ENCODE assay signal across 7 cellular contexts in the genomic region with DNA sequence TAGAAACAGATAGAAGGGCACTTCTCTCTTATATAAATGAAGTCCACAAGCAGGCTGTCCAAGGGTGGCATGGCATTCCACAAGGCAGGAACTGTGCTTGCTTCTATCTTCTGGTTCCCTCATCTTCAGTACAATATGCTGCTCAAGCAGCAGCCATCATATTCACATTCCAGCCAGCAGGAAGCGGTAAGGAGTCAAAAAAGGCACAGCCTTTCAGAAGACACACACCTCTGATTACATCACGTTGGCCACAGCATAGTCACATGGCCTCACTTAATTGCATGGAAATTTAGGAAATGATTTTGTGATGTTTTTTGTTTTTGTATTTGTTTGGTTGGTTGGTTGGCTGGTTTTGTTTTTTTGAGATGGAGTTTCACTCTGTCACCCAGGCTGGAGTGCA. TPM values are rescaled to one million over a fixed set of nuclear protein-coding genes. Genes with fewer than 3 reads are reported as not detected.
DNase-seq lines count a peak whose midpoint lies in the region; ATAC-seq, FAIRE-seq and TF ChIP-seq lines count a peak whose summit lies in the region.
"Had no signal": no experiment of that assay in that cellular context is flagged by ENCODE, and none has a peak within 500 bp of the region (broad histone marks: within the 10 kb centered on the region; RNA-seq: fewer than 3 reads in every experiment).

No MANE protein-coding gene starts in this region.

- TF ChIP-seq CTCF in HepG2 (CRISPR knock-in tag; IDR thresholded peaks at IDR 0.05): peak; percentile 63

- no peak for TF ChIP-seq POLR2A in HepG2 (IDR thresholded peaks at IDR 0.05; ENCODE audit: insufficient read depth in 1 of 2, low read depth in 2 of 2, low read length in 2 of 2)

- H3K27ac ChIP-seq in GM23248 (no peak overlapping the region), HepG2 (ENCODE audit: extremely low read length, insufficient read depth, low read length) (no peak overlapping the region)
- no peak overlapping the region for H3K27ac ChIP-seq in naive thymus-derived CD4-positive, alpha-beta T cell (ENCODE audit: low read depth, low read length)

- no peak for TF ChIP-seq EP300 in HepG2 (IDR thresholded peaks at IDR 0.05; ENCODE audit: low read depth in 2 of 2, low read length in 2 of 2)
- no peak for TF ChIP-seq EP300 in HepG2 (CRISPR knock-in tag; IDR thresholded peaks at IDR 0.05; ENCODE audit: borderline replicate concordance)

- TF ChIP-seq RAD21 in HepG2 (CRISPR knock-in tag; IDR thresholded peaks at IDR 0.05): no peak

- in situ Hi-C loops in GM23248 (cut with MboI): no loop called here
- in situ Hi-C loops in HepG2 (cut with HindIII; ENCODE audit: extremely low pct_ligation_motif_present, low pct_unique_long_range_greater_than_20kb): no loop called here

- H3K4me2 ChIP-seq in GM23248 (ENCODE audit: unreplicated experiment): no peak overlapping the region
- no peak overlapping the region for H3K4me2 ChIP-seq in HepG2 (ENCODE audit: low read depth, low read length)

- CTCF ChIA-PET in HepG2 (lab: Yijun Ruan, JAX; ENCODE audit: low intra/inter-chr PET ratio, low total read pairs): interaction anchor here (1.5 kb wide), 1 partner anchor 9 kb away, joined by 7 read pairs; no protein-coding TSS in a partner anchor
- CTCF ChIA-PET in naive thymus-derived CD4-positive, alpha-beta T cell (lab: Charles Lee): no interaction called here

- intact Hi-C loops in HepG2 (cut with micrococcal nuclease; ENCODE audit: unreplicated experiment): no loop called here
- intact Hi-C loops in naive thymus-derived CD4-positive, alpha-beta T cell (cut with micrococcal nuclease): no loop called here

- no TSS peak for BruUV-seq in HepG2 (replicated peaks; lab: Mats Ljungman, UMichigan)

- H3K9ac ChIP-seq in GM23248 (no peak overlapping the region), HepG2 (ENCODE audit: insufficient read depth, low read depth, low read length) (no peak overlapping the region)

- no peak overlapping the region for H3K4me3 Mint-ChIP-seq in naive thymus-derived CD4-positive, alpha-beta T cell

- ATAC-seq in HepG2 (peak; percentile 86), HG03520 (IDR thresholded peaks at IDR 0.05; ENCODE audit: unreplicated experiment) (no peak)
- ATAC-seq in naive thymus-derived CD4-positive, alpha-beta T cell: no peak

- no peaks in the 10 kb centered on the region for H3K36me3 ChIP-seq in GM23248 (ENCODE audit: low read depth)
- no peaks in the 10 kb centered on the region for H3K36me3 ChIP-seq in HepG2 (replicated peaks in 1 of 2; ENCODE audit: control insufficient read depth in 1 of 2, insufficient read depth in 2 of 2, low read length in 2 of 2)
- no peaks in the 10 kb centered on the region for H3K36me3 ChIP-seq in naive thymus-derived CD4-positive, alpha-beta T cell (ENCODE audit: control insufficient read depth in 2 of 3, insufficient read depth in 3 of 3, low read length in 3 of 3)

- peaks cover 0 to 3% (median 0%) of the 10 kb centered on the region in 5 donors for H3K36me3 Mint-ChIP-seq in naive thymus-derived CD4-positive, alpha-beta T cell

- no peaks in the 10 kb centered on the region for H3K9me3 Mint-ChIP-seq in naive thymus-derived CD4-positive, alpha-beta T cell

- DNase-seq in GM23248 (peak; percentile 60), RPMI7951 (ENCODE audit: low read depth) (peak; percentile 64), HepG2 (ENCODE audit: low spot score) (peak; percentile 81), OCI-M2 (lab: John Stamatoyannopoulos, UW; ENCODE audit: unreplicated experiment) (no peak)
- DNase-seq in naive thymus-derived CD4-positive, alpha-beta T cell: no peak
- DNase-seq: occipital lobe had no signal

- H3K9me3 ChIP-seq in GM23248 (ENCODE audit: low read depth) (no peaks in the 10 kb centered on the region), HepG2 (ENCODE audit: low read length) (no peaks in the 10 kb centered on the region)
- H3K9me3 ChIP-seq in naive thymus-derived CD4-positive, alpha-beta T cell (ENCODE audit: control insufficient read depth in 2 of 3, low read length in 3 of 3): no peaks in the 10 kb centered on the region

- WGBS in GM23248 (ENCODE audit: low coverage in 1 of 2, low lambda C conversion rate in 2 of 2, missing lambda C conversion rate in 2 of 2), 2 experiments: 37 to 47% methylated on average over 2 of the region's 2 CpGs
- 13% methylated on average over 2 of the region's 2 CpGs for WGBS in HepG2 (ENCODE audit: low lambda C conversion rate)

- H3F3A ChIP-seq in GM23248 (ENCODE audit: insufficient read depth): peaks cover 7% of the 10 kb centered on the region; the same call in 1 of the 2 replicates

- POLR2A ChIA-PET in HepG2 (lab: Yijun Ruan, JAX): interaction anchor here (1.2 kb wide), 1 partner anchor 53 kb away, joined by 3 read pairs; a partner anchor contains a TSS
- POLR2A ChIA-PET in naive thymus-derived CD4-positive, alpha-beta T cell (lab: Charles Lee): no interaction called here

- H3K9me2 ChIP-seq in GM23248 (ENCODE audit: insufficient read depth): no peaks in the 10 kb centered on the region

- H2AFZ ChIP-seq in GM23248: no peak overlapping the region
- H2AFZ ChIP-seq in HepG2 (ENCODE audit: low read length): no peak overlapping the region

- H3K79me2 ChIP-seq in GM23248 (ENCODE audit: insufficient read depth): no peaks in the 10 kb centered on the region
- no peaks in the 10 kb centered on the region for H3K79me2 ChIP-seq in HepG2 (ENCODE audit: insufficient read depth, low read length)

- peaks cover 0 to 5% (median 0%) of the 10 kb centered on the region in 7 donors for H3K4me1 Mint-ChIP-seq in naive thymus-derived CD4-positive, alpha-beta T cell

- no peak overlapping the region for H3K27ac Mint-ChIP-seq in naive thymus-derived CD4-positive, alpha-beta T cell

- 0 out of 2 replicates have a peak, but pooled peaks cover under 1% of the 10 kb centered on the region for H3K27me3 ChIP-seq in GM23248 (replicated peaks; ENCODE audit: insufficient read depth)
- H3K27me3 ChIP-seq in HepG2 (ENCODE audit: control insufficient read depth in 1 of 2, insufficient read depth in 2 of 2, low read length in 2 of 2): peaks cover 7 to 18% of the 10 kb centered on the region in 2 experiments; a peak in 3 of 5 replicates
- peaks cover 0 to 4% of the 10 kb centered on the region in 2 donors for H3K27me3 ChIP-seq in naive thymus-derived CD4-positive, alpha-beta T cell (ENCODE audit: control insufficient read depth in 2 of 2, insufficient read depth in 2 of 2, low read length in 2 of 2)

- no peaks in the 10 kb centered on the region for H4K20me1 ChIP-seq in GM23248 (ENCODE audit: insufficient read depth)
- H4K20me1 ChIP-seq in HepG2 (ENCODE audit: insufficient read depth, low read length): no peaks in the 10 kb centered on the region

- FAIRE-seq in HepG2 (lab: Jason Lieb, UNC): peak; percentile 74

- peaks cover 15% of the 10 kb centered on the region for H3K4me1 ChIP-seq in GM23248 (ENCODE audit: insufficient read depth)
- H3K4me1 ChIP-seq in HepG2 (ENCODE audit: insufficient read depth, low read length): no peaks in the 10 kb centered on the region
- no peaks in the 10 kb centered on the region for H3K4me1 ChIP-seq in naive thymus-derived CD4-positive, alpha-beta T cell (ENCODE audit: control insufficient read depth in 2 of 2, insufficient read depth in 2 of 2, low read length in 2 of 2)

- H3K4me3 ChIP-seq in GM23248: no peak overlapping the region
- H3K4me3 ChIP-seq in HepG2 (replicated peaks in 1 of 3; ENCODE audit: insufficient read depth in 1 of 3, low read depth in 2 of 3, low read length in 3 of 3): no peak overlapping the region
- H3K4me3 ChIP-seq in naive thymus-derived CD4-positive, alpha-beta T cell (ENCODE audit: low read length): no peak overlapping the region

- peaks cover 10 to 24% (median 18%) of the 10 kb centered on the region in 5 donors for H3K27me3 Mint-ChIP-seq in naive thymus-derived CD4-positive, alpha-beta T cell

RNA-seq across cellular contexts. Expression of gene REM1, which starts 19.0 kb away (rescaled TPM):
- total RNA-seq in GM23248 (2014; rRNA removed; shearing (Covaris generic)): not detected in 2 replicates
- polyA plus RNA-seq in GM23248 (2016; fragmentation: Nextera tagmentation; extraction: Ambion mirVana): not detected in 2 replicates
- 0.24 and 0.39 TPM in 2 replicates for total RNA-seq in RPMI7951 (2014; rRNA removed; shearing (Covaris generic))
- total RNA-seq in HepG2 (2016; rRNA removed; fragmentation: Illumina TruSeq; extraction: Trizol): not detected in 2 replicates
- not detected in 2 replicates for total RNA-seq in HepG2 (2016; cell fraction: cytosol; rRNA removed; fragmentation: Illumina TruSeq; extraction: Trizol; ENCODE audit: low read depth)
- not detected in 2 replicates for total RNA-seq in HepG2 (2016; cell fraction: insoluble cytoplasmic fraction; rRNA removed; fragmentation: Illumina TruSeq; extraction: Trizol)
- total RNA-seq in HepG2 (2016; cell fraction: membrane; rRNA removed; fragmentation: Illumina TruSeq; extraction: Trizol): not detected in 2 replicates
- not detected in 2 replicates for total RNA-seq in HepG2 (2016; cell fraction: nucleus; rRNA removed; fragmentation: Illumina TruSeq; extraction: Trizol)
- polyA plus RNA-seq in HepG2 (2011; rRNA removed): not detected in 2 replicates
- polyA plus RNA-seq in HepG2 (2011; cell fraction: cytosol; rRNA removed): not detected in 2 replicates
- not detected in 2 replicates for polyA plus RNA-seq in HepG2 (2011; cell fraction: nucleus; rRNA removed)
- polyA plus RNA-seq in HepG2 (2012): not detected in 2 replicates
- not detected in 2 replicates for polyA plus RNA-seq in HepG2 (2016; cell fraction: cytosol; fragmentation: Illumina TruSeq; extraction: Trizol; ENCODE audit: low read depth)
- not detected in 2 replicates for polyA plus RNA-seq in HepG2 (2016; cell fraction: insoluble cytoplasmic fraction; fragmentation: Illumina TruSeq; extraction: Trizol; ENCODE audit: low read depth)
- polyA plus RNA-seq in HepG2 (2016; cell fraction: membrane; fragmentation: Illumina TruSeq; extraction: Trizol; ENCODE audit: low read depth): not detected in 2 replicates
- not detected in 2 replicates for polyA plus RNA-seq in HepG2 (2016; cell fraction: nucleus; fragmentation: Illumina TruSeq; extraction: Trizol; ENCODE audit: insufficient read depth, low read depth)
- polyA minus RNA-seq in HepG2 (2011; rRNA and poly(A)+ RNA removed; ENCODE audit: low replicate concordance): not detected in 2 replicates
- polyA minus RNA-seq in HepG2 (2011; cell fraction: cytosol; rRNA and poly(A)+ RNA removed): not detected in 2 replicates
- polyA minus RNA-seq in HepG2 (2011; cell fraction: nucleus; rRNA and poly(A)+ RNA removed): not detected in 2 replicates
- not detected for total RNA-seq in naive thymus-derived CD4-positive, alpha-beta T cell
- not detected for polyA plus RNA-seq in naive thymus-derived CD4-positive, alpha-beta T cell
- total RNA-seq: occipital lobe had no signal

RNA-seq across cellular contexts. Expression of gene DEFB124, which starts 19.2 kb away (rescaled TPM):
- not detected in 2 replicates for total RNA-seq in GM23248 (2014; rRNA removed; shearing (Covaris generic))
- not detected in 2 replicates for polyA plus RNA-seq in GM23248 (2016; fragmentation: Nextera tagmentation; extraction: Ambion mirVana)
- total RNA-seq in RPMI7951 (2014; rRNA removed; shearing (Covaris generic)): not detected in 2 replicates
- total RNA-seq in HepG2 (2016; rRNA removed; fragmentation: Illumina TruSeq; extraction: Trizol): not detected in 2 replicates
- not detected in 2 replicates for total RNA-seq in HepG2 (2016; cell fraction: cytosol; rRNA removed; fragmentation: Illumina TruSeq; extraction: Trizol; ENCODE audit: low read depth)
- not detected in 2 replicates for total RNA-seq in HepG2 (2016; cell fraction: insoluble cytoplasmic fraction; rRNA removed; fragmentation: Illumina TruSeq; extraction: Trizol)
- total RNA-seq in HepG2 (2016; cell fraction: membrane; rRNA removed; fragmentation: Illumina TruSeq; extraction: Trizol): not detected in 2 replicates
- total RNA-seq in HepG2 (2016; cell fraction: nucleus; rRNA removed; fragmentation: Illumina TruSeq; extraction: Trizol): not detected in 2 replicates
- polyA plus RNA-seq in HepG2 (2011; rRNA removed): not detected in 2 replicates
- not detected in 2 replicates for polyA plus RNA-seq in HepG2 (2011; cell fraction: cytosol; rRNA removed)
- not detected in 2 replicates for polyA plus RNA-seq in HepG2 (2011; cell fraction: nucleus; rRNA removed)
- polyA plus RNA-seq in HepG2 (2012): not detected in 2 replicates
- not detected in 2 replicates for polyA plus RNA-seq in HepG2 (2016; cell fraction: cytosol; fragmentation: Illumina TruSeq; extraction: Trizol; ENCODE audit: low read depth)
- polyA plus RNA-seq in HepG2 (2016; cell fraction: insoluble cytoplasmic fraction; fragmentation: Illumina TruSeq; extraction: Trizol; ENCODE audit: low read depth): not detected in 2 replicates
- not detected in 2 replicates for polyA plus RNA-seq in HepG2 (2016; cell fraction: membrane; fragmentation: Illumina TruSeq; extraction: Trizol; ENCODE audit: low read depth)
- not detected in 2 replicates for polyA plus RNA-seq in HepG2 (2016; cell fraction: nucleus; fragmentation: Illumina TruSeq; extraction: Trizol; ENCODE audit: insufficient read depth, low read depth)
- not detected in 2 replicates for polyA minus RNA-seq in HepG2 (2011; rRNA and poly(A)+ RNA removed; ENCODE audit: low replicate concordance)
- polyA minus RNA-seq in HepG2 (2011; cell fraction: cytosol; rRNA and poly(A)+ RNA removed): not detected in 2 replicates
- not detected in 2 replicates for polyA minus RNA-seq in HepG2 (2011; cell fraction: nucleus; rRNA and poly(A)+ RNA removed)
- not detected for total RNA-seq in naive thymus-derived CD4-positive, alpha-beta T cell
- polyA plus RNA-seq in naive thymus-derived CD4-positive, alpha-beta T cell: not detected
- total RNA-seq: occipital lobe had no signal

RNA-seq across cellular contexts. Expression of gene HM13, which starts 20.1 kb away (rescaled TPM):
- total RNA-seq in GM23248 (2014; rRNA removed; shearing (Covaris generic)): 110 and 117 TPM in 2 replicates
- polyA plus RNA-seq in GM23248 (2016; fragmentation: Nextera tagmentation; extraction: Ambion mirVana) (424 and 434 TPM in 2 replicates), HepG2 (2011; rRNA removed) (243 and 287 TPM in 2 replicates)
- total RNA-seq in RPMI7951 (2014; rRNA removed; shearing (Covaris generic)): 176 and 179 TPM in 2 replicates
- total RNA-seq in HepG2 (2016; rRNA removed; fragmentation: Illumina TruSeq; extraction: Trizol): 68.4 and 118 TPM in 2 replicates
- total RNA-seq in HepG2 (2016; cell fraction: cytosol; rRNA removed; fragmentation: Illumina TruSeq; extraction: Trizol; ENCODE audit: low read depth): 46.8 and 55.9 TPM in 2 replicates
- 71.4 and 118 TPM in 2 replicates for total RNA-seq in HepG2 (2016; cell fraction: insoluble cytoplasmic fraction; rRNA removed; fragmentation: Illumina TruSeq; extraction: Trizol)
- total RNA-seq in HepG2 (2016; cell fraction: membrane; rRNA removed; fragmentation: Illumina TruSeq; extraction: Trizol): 73.9 and 80.7 TPM in 2 replicates
- 165 and 184 TPM in 2 replicates for total RNA-seq in HepG2 (2016; cell fraction: nucleus; rRNA removed; fragmentation: Illumina TruSeq; extraction: Trizol)
- 198 and 200 TPM in 2 replicates for polyA plus RNA-seq in HepG2 (2011; cell fraction: cytosol; rRNA removed)
- polyA plus RNA-seq in HepG2 (2011; cell fraction: nucleus; rRNA removed): 203 and 206 TPM in 2 replicates
- polyA plus RNA-seq in HepG2 (2012): 156 and 233 TPM in 2 replicates
- polyA plus RNA-seq in HepG2 (2016; cell fraction: cytosol; fragmentation: Illumina TruSeq; extraction: Trizol; ENCODE audit: low read depth): 90.6 and 110 TPM in 2 replicates
- polyA plus RNA-seq in HepG2 (2016; cell fraction: insoluble cytoplasmic fraction; fragmentation: Illumina TruSeq; extraction: Trizol; ENCODE audit: low read depth): 129 and 148 TPM in 2 replicates
- polyA plus RNA-seq in HepG2 (2016; cell fraction: membrane; fragmentation: Illumina TruSeq; extraction: Trizol; ENCODE audit: low read depth): 108 and 120 TPM in 2 replicates
- polyA plus RNA-seq in HepG2 (2016; cell fraction: nucleus; fragmentation: Illumina TruSeq; extraction: Trizol; ENCODE audit: insufficient read depth, low read depth): 374 and 382 TPM in 2 replicates
- 365 and 413 TPM in 2 replicates for polyA minus RNA-seq in HepG2 (2011; rRNA and poly(A)+ RNA removed; ENCODE audit: low replicate concordance)
- 123 and 142 TPM in 2 replicates for polyA minus RNA-seq in HepG2 (2011; cell fraction: cytosol; rRNA and poly(A)+ RNA removed)
- polyA minus RNA-seq in HepG2 (2011; cell fraction: nucleus; rRNA and poly(A)+ RNA removed): 195 and 210 TPM in 2 replicates
- 100 to 1,000 TPM; 102 to 197 (median 133) TPM for total RNA-seq in naive thymus-derived CD4-positive, alpha-beta T cell
- 100 to 1,000 TPM; 109 to 140 TPM for polyA plus RNA-seq in naive thymus-derived CD4-positive, alpha-beta T cell

RNA-seq across cellular contexts. Expression of gene DEFB123, which starts 53.7 kb away (rescaled TPM):
- not detected in 2 replicates for total RNA-seq in GM23248 (2014; rRNA removed; shearing (Covaris generic))
- polyA plus RNA-seq in GM23248 (2016; fragmentation: Nextera tagmentation; extraction: Ambion mirVana) (not detected in 2 replicates), HepG2 (2011; rRNA removed) (not detected in 2 replicates)
- not detected in 2 replicates for total RNA-seq in RPMI7951 (2014; rRNA removed; shearing (Covaris generic))
- not detected in 2 replicates for total RNA-seq in HepG2 (2016; rRNA removed; fragmentation: Illumina TruSeq; extraction: Trizol)
- total RNA-seq in HepG2 (2016; cell fraction: cytosol; rRNA removed; fragmentation: Illumina TruSeq; extraction: Trizol; ENCODE audit: low read depth): not detected in 2 replicates
- not detected in 2 replicates for total RNA-seq in HepG2 (2016; cell fraction: insoluble cytoplasmic fraction; rRNA removed; fragmentation: Illumina TruSeq; extraction: Trizol)
- not detected in 2 replicates for total RNA-seq in HepG2 (2016; cell fraction: membrane; rRNA removed; fragmentation: Illumina TruSeq; extraction: Trizol)
- total RNA-seq in HepG2 (2016; cell fraction: nucleus; rRNA removed; fragmentation: Illumina TruSeq; extraction: Trizol): not detected in 2 replicates
- not detected in 2 replicates for polyA plus RNA-seq in HepG2 (2011; cell fraction: cytosol; rRNA removed)
- polyA plus RNA-seq in HepG2 (2011; cell fraction: nucleus; rRNA removed): not detected in 2 replicates
- polyA plus RNA-seq in HepG2 (2012): not detected in 2 replicates
- polyA plus RNA-seq in HepG2 (2016; cell fraction: cytosol; fragmentation: Illumina TruSeq; extraction: Trizol; ENCODE audit: low read depth): not detected in 2 replicates
- polyA plus RNA-seq in HepG2 (2016; cell fraction: insoluble cytoplasmic fraction; fragmentation: Illumina TruSeq; extraction: Trizol; ENCODE audit: low read depth): not detected in 2 replicates
- not detected in 2 replicates for polyA plus RNA-seq in HepG2 (2016; cell fraction: membrane; fragmentation: Illumina TruSeq; extraction: Trizol; ENCODE audit: low read depth)
- not detected in 2 replicates for polyA plus RNA-seq in HepG2 (2016; cell fraction: nucleus; fragmentation: Illumina TruSeq; extraction: Trizol; ENCODE audit: insufficient read depth, low read depth)
- polyA minus RNA-seq in HepG2 (2011; rRNA and poly(A)+ RNA removed; ENCODE audit: low replicate concordance): not detected in 2 replicates
- not detected in 2 replicates for polyA minus RNA-seq in HepG2 (2011; cell fraction: cytosol; rRNA and poly(A)+ RNA removed)
- not detected in 2 replicates for polyA minus RNA-seq in HepG2 (2011; cell fraction: nucleus; rRNA and poly(A)+ RNA removed)
- total RNA-seq in naive thymus-derived CD4-positive, alpha-beta T cell: not detected
- not detected for polyA plus RNA-seq in naive thymus-derived CD4-positive, alpha-beta T cell
- total RNA-seq: occipital lobe had no signal

Comparison
In these comparisons a context has a peak if more than half of its experiments do, and no peak if none do; other contexts are left out.
1. DNase-seq: peak in GM23248 (single experiment), RPMI7951 (single experiment) and HepG2 (single experiment); none in OCI-M2 (single experiment) and naive thymus-derived CD4-positive, alpha-beta T cell (0 of 9).